19 cellular contexts compared by ENCODE assay signal in the genomic region with DNA sequence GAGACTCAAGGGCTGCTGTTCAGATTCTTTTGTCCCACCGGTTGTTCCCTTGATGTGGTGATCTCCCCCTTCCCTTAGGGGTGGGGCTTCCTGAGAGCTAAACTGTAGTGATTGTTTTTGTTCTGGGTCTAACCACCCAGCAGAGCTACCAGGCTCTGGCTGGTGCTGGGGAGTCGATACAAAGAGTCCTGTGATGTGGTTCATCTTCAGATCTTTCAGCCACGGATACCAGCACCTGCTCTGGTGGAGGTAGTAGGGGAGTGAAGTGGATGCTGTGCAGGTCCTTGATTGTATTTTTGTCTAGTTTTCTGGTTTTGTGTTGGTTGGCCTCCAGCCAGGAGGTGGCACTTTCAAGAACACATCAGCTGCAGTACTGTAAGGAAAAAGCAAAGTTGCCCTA.
"Had no signal": no experiment of that assay in that cellular context is flagged by ENCODE, and none has a peak within 500 bp of the region (broad histone marks: within the 10 kb centered on the region; RNA-seq: fewer than 3 reads in every experiment).

No MANE protein-coding gene starts in this region.

- H3K36me3 Mint-ChIP-seq: naive thymus-derived CD4-positive, alpha-beta T cell; stimulated activated memory B cell treated with anti-CD40 and anti-IgM and Interleukin-4, amounts not matched to agents 10 μg/mL and 1 μg/mL and 100 μg/mL, for 72 hours had no signal

- H3K4me3 Mint-ChIP-seq: naive thymus-derived CD4-positive, alpha-beta T cell; nephron progenitor cell; stimulated activated memory B cell treated with anti-CD40 and anti-IgM and Interleukin-4, amounts not matched to agents 10 μg/mL and 1 μg/mL and 100 μg/mL, for 72 hours; stimulated activated naive CD8-positive, alpha-beta T cell treated with anti-CD3 and anti-CD28 coated beads, Interleukin-15, Interleukin-2, amounts not matched to agents 100 ng/mL and 50 ng/mL, for 24 hours had no signal

- H3K4me3 ChIP-seq: heart left ventricle, psoas muscle, right lobe of liver, tibial artery, upper lobe of right lung, vagina had no signal

- H3K27ac ChIP-seq: heart left ventricle, parathyroid adenoma, psoas muscle, right lobe of liver, tibial artery, upper lobe of right lung, vagina had no signal

- DNase-seq: effector CD4-positive, alpha-beta T cell; foreskin melanocyte; heart left ventricle; hippocampal formation; kidney glomerular epithelial cell; naive thymus-derived CD4-positive, alpha-beta T cell; retina; right lobe of liver; stimulated activated CD4-positive, alpha-beta T cell treated with anti-CD3 and anti-CD28 coated beads, Interleukin-15, amount 100 ng/mL, for 24 hours; stimulated activated CD4-positive, alpha-beta T cell treated with anti-CD3 and anti-CD28 coated beads, Interleukin-1b, Interleukin-23, amount 100 ng/mL, for 48 hours; stimulated activated CD4-positive, alpha-beta T cell treated with anti-CD3 and anti-CD28 coated beads, Interleukin-4, amount 100 ng/mL, for 24 hours; tibial artery; upper lobe of right lung had no signal

- H3K4me1 ChIP-seq: heart left ventricle, parathyroid adenoma, psoas muscle, right lobe of liver, tibial artery, upper lobe of right lung, vagina had no signal

- H3K4me1 Mint-ChIP-seq: naive thymus-derived CD4-positive, alpha-beta T cell; nephron progenitor cell; stimulated activated memory B cell treated with anti-CD40 and anti-IgM and Interleukin-4, amounts not matched to agents 10 μg/mL and 1 μg/mL and 100 μg/mL, for 72 hours had no signal

- H2AFZ ChIP-seq: parathyroid adenoma had no signal

- ATAC-seq: heart left ventricle; naive thymus-derived CD4-positive, alpha-beta T cell; psoas muscle; right lobe of liver; stimulated activated memory B cell treated with anti-CD40 and anti-IgM and Interleukin-4, amounts not matched to agents 10 μg/mL and 1 μg/mL and 100 μg/mL, for 72 hours; upper lobe of right lung had no signal

- H3K9me3 ChIP-seq: psoas muscle, right lobe of liver, tibial artery, upper lobe of right lung, vagina had no signal

- H3K9ac ChIP-seq: parathyroid adenoma had no signal

- H3K27me3 ChIP-seq: heart left ventricle, right lobe of liver, tibial artery, upper lobe of right lung, vagina had no signal

- H3K79me2 ChIP-seq: parathyroid adenoma had no signal

- H3K27ac Mint-ChIP-seq: naive thymus-derived CD4-positive, alpha-beta T cell; nephron progenitor cell; stimulated activated memory B cell treated with anti-CD40 and anti-IgM and Interleukin-4, amounts not matched to agents 10 μg/mL and 1 μg/mL and 100 μg/mL, for 72 hours; stimulated activated naive CD8-positive, alpha-beta T cell treated with anti-CD3 and anti-CD28 coated beads, Interleukin-15, Interleukin-2, amounts not matched to agents 100 ng/mL and 50 ng/mL, for 24 hours had no signal

- H3K36me3 ChIP-seq: heart left ventricle, right lobe of liver, tibial artery, upper lobe of right lung, vagina had no signal

- H3K27me3 Mint-ChIP-seq: naive thymus-derived CD4-positive, alpha-beta T cell; stimulated activated memory B cell treated with anti-CD40 and anti-IgM and Interleukin-4, amounts not matched to agents 10 μg/mL and 1 μg/mL and 100 μg/mL, for 72 hours; stimulated activated naive CD8-positive, alpha-beta T cell treated with anti-CD3 and anti-CD28 coated beads, Interleukin-15, Interleukin-2, amounts not matched to agents 100 ng/mL and 50 ng/mL, for 24 hours had no signal
